Comparison of ENCODE assay signal across 14 cellular contexts in genomic region chr11:13694115-13694514, GRCh38. TPM values are rescaled to one million over a fixed set of nuclear protein-coding genes. Genes with fewer than 3 reads are reported as not detected.
DNase-seq lines count a peak whose midpoint lies in the region; ATAC-seq and TF ChIP-seq lines count a peak whose summit lies in the region.
"Had no signal": no experiment of that assay in that cellular context is flagged by ENCODE, and none has a peak within 500 bp of the region (broad histone marks: within the 10 kb centered on the region; RNA-seq: fewer than 3 reads in every experiment).

No MANE protein-coding gene starts in this region.

- H3K27ac ChIP-seq in substantia nigra (ENCODE audit: low read depth, low read length, poor library complexity, severe bottlenecking): peak overlapping the region; percentile 61
- H3K27ac ChIP-seq: HL-60 had no signal

- DNase-seq in CD14-positive monocyte (ENCODE audit: low spot score) (no peak), T-helper 17 cell (no peak), left kidney (ENCODE audit: low read depth, low spot score) (peak; percentile 48), substantia nigra (lab: John Stamatoyannopoulos, UW) (no peak), GM13976 (ENCODE audit: low spot score) (no peak), DMS153 (lab: John Stamatoyannopoulos, UW) (no peak), HT-29 (ENCODE audit: low spot score) (no peak)
- DNase-seq: C1 segment of cervical spinal cord; CD4-positive, alpha-beta memory T cell; DMS79 treated with DMSO at 0.1 percent for 48 hours; GDM1 had no signal

- ATAC-seq in T-helper 17 cell: no peak
- ATAC-seq: HCT116 had no signal

- H3K4me1 Mint-ChIP-seq in CD14-positive monocyte (peaks cover 36% of the 10 kb centered on the region), T-helper 17 cell (peaks cover 8% of the 10 kb centered on the region)

- intact Hi-C loops in CD14-positive monocyte (cut with micrococcal nuclease): no loop called here

- TF ChIP-seq CTCF in CD14-positive monocyte (IDR thresholded peaks at IDR 0.05): no peak
- TF ChIP-seq CTCF in GM13976 (IDR thresholded peaks at IDR 0.05; ENCODE audit: borderline replicate concordance, control extremely low read depth, extremely low read depth, insufficient read depth, missing control alignments): no peak

- peak overlapping the region in 4 of 7 donors; percentile 2 to 87 (median 18) for H3K27ac Mint-ChIP-seq in CD14-positive monocyte
- H3K27ac Mint-ChIP-seq in T-helper 17 cell: peak overlapping the region; percentile 59
- H3K27ac Mint-ChIP-seq: B cell; CD4-positive, alpha-beta memory T cell had no signal

- H3K4me3 Mint-ChIP-seq in CD14-positive monocyte: no peak overlapping the region
- H3K4me3 Mint-ChIP-seq in T-helper 17 cell: no peak overlapping the region
- H3K4me3 Mint-ChIP-seq: B cell had no signal

- in situ Hi-C loops in GM13976 (cut with MboI; ENCODE audit: low sequenced_read_pairs, unreplicated experiment): no loop called here

- H3K36me3 Mint-ChIP-seq in CD14-positive monocyte: peaks cover 41 to 44% of the 10 kb centered on the region in 2 donors
- peaks cover 8% of the 10 kb centered on the region for H3K36me3 Mint-ChIP-seq in T-helper 17 cell (ENCODE audit: low read depth)

- no peaks in the 10 kb centered on the region for H3K9me3 Mint-ChIP-seq in CD14-positive monocyte

- H3K27me3 Mint-ChIP-seq in CD14-positive monocyte (ENCODE audit: low read depth in 3 of 3) (peaks cover 0 to 4% (median 0%) of the 10 kb centered on the region in 3 donors), T-helper 17 cell (no peaks in the 10 kb centered on the region)
- H3K27me3 Mint-ChIP-seq: B cell; CD4-positive, alpha-beta memory T cell had no signal

- no peaks in the 10 kb centered on the region for H3K9me3 ChIP-seq in T-helper 17 cell (ENCODE audit: control insufficient read depth, low read length, poor library complexity, severe bottlenecking)

RNA-seq across cellular contexts. Expression of gene FAR1, which starts 25.6 kb away (rescaled TPM):
- polyA plus RNA-seq in CD14-positive monocyte: 10 to 100 TPM; 47.2 to 77.0 TPM
- total RNA-seq in T-helper 17 cell: 10 to 100 TPM; 33.7 to 44.5 TPM
- 25.9 and 34.4 TPM in 2 replicates for total RNA-seq in HT-29 (2014; rRNA removed; shearing (Covaris generic))
